In the genomic region with DNA sequence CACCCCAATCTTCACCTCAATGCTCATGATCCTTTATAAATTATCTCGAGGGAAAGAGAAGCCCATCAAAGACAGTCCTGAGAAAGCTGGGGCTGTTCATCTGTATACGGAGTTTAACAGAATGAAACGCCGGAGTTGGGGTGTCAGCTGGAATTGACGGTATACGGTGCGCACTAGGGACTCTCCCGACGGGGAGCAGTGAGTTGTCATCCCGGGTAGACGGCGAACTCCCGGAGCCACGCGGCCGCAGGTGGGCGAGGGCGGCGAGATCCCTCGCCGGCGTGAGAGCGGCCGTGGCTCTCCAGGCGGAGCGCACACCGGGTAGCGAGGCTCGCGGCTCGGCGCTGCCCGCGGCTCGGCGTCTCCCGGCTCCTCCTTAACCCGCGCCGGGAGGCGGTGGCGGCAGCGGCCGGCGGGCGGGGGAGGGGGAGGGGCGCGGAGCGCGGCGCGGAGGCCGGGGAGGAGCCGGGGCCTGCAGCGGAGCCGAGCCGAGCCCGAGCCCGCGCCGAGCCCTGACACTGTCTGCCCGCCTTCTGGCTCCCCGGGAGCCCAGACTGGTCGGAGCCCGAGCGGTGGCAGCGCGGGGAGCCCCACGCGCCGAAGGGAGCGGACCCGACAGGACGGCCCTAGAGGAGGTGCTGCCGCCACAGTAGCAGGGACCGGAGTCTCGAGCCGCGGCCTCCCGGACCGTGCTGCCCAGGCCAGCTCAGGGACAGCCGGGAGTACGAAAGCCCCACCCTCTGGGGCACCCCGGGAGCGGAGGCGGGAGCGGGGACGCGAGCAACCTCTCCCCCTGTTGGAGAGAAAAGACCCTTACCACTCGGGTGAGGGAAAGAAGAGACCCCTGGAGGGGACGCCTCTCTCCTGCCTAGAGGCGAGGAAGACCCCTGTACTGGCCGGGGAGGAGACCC, we compare ENCODE assay signal across 1 cellular context.
A peak's percentile ranks its signal among the peaks of the same experiment; 100 is the strongest.
TF ChIP-seq lines count a peak whose summit lies in the region.

A gene (plus strand): TSS at position 475 of the 911 bp plus-strand sequence. CDS start 7,117 bp downstream, outside the sequence.

TF ChIP-seq in HepG2, 621 proteins besides CTCF, POLR2A, EP300 and RAD21 (continued from another document and continues in another):
- TF ChIP-seq, protein P1, sequence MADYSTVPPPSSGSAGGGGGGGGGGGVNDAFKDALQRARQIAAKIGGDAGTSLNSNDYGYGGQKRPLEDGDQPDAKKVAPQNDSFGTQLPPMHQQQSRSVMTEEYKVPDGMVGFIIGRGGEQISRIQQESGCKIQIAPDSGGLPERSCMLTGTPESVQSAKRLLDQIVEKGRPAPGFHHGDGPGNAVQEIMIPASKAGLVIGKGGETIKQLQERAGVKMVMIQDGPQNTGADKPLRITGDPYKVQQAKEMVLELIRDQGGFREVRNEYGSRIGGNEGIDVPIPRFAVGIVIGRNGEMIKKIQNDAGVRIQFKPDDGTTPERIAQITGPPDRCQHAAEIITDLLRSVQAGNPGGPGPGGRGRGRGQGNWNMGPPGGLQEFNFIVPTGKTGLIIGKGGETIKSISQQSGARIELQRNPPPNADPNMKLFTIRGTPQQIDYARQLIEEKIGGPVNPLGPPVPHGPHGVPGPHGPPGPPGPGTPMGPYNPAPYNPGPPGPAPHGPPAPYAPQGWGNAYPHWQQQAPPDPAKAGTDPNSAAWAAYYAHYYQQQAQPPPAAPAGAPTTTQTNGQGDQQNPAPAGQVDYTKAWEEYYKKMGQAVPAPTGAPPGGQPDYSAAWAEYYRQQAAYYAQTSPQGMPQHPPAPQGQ (CRISPR knock-in tag; IDR thresholded peaks at IDR 0.05; ENCODE audit: borderline replicate concordance), result no peak
- TF ChIP-seq MAFF (IDR thresholded peaks at IDR 0.05; ENCODE audit: low read depth, low read length) (no peak), ZNF431 (CRISPR knock-in tag; IDR thresholded peaks at IDR 0.05; ENCODE audit: borderline replicate concordance, low read depth) (no peak), ZNF337 (CRISPR knock-in tag; IDR thresholded peaks at IDR 0.05; ENCODE audit: borderline replicate concordance, low read depth) (no peak), TAF1 (CRISPR knock-in tag; IDR thresholded peaks at IDR 0.05) (peak; percentile 74), SMYD3 (CRISPR knock-in tag; IDR thresholded peaks at IDR 0.05) (0 out of 2 replicates have a peak, but pooled peaks have one; percentile 29), ZNF788 (CRISPR knock-in tag; IDR thresholded peaks at IDR 0.05; ENCODE audit: borderline replicate concordance) (peak; percentile 76), SCMH1 (CRISPR knock-in tag; IDR thresholded peaks at IDR 0.05; ENCODE audit: borderline replicate concordance) (no peak), ZBTB3 (CRISPR knock-in tag; IDR thresholded peaks at IDR 0.05; ENCODE audit: borderline replicate concordance, low read depth) (peak; percentile 31; the same call in 1 of the 2 replicates), SMAD9 (CRISPR knock-in tag; IDR thresholded peaks at IDR 0.05) (no peak), NFIB (CRISPR knock-in tag; IDR thresholded peaks at IDR 0.05; ENCODE audit: borderline replicate concordance) (no peak), FOXA1 (IDR thresholded peaks at IDR 0.05) (no peak), FOXA1 (CRISPR knock-in tag; IDR thresholded peaks at IDR 0.05) (no peak), ASH2L (IDR thresholded peaks at IDR 0.05; ENCODE audit: insufficient read length, low read depth, low read length) (peak; percentile 93), CCDC6 (CRISPR knock-in tag; IDR thresholded peaks at IDR 0.05) (no peak; the same call in 1 of the 2 replicates), NFATC3 (CRISPR knock-in tag; IDR thresholded peaks at IDR 0.05) (no peak), ZNF672 (CRISPR knock-in tag; IDR thresholded peaks at IDR 0.05) (no peak), TARDBP (CRISPR knock-in tag; IDR thresholded peaks at IDR 0.05) (0 out of 2 replicates have a peak, but pooled peaks have one; percentile 11), TEAD2 (CRISPR knock-in tag; IDR thresholded peaks at IDR 0.05) (no peak), ZNF331 (CRISPR knock-in tag; IDR thresholded peaks at IDR 0.05) (peak; percentile 31; the same call in 1 of the 2 replicates), ZNF224 (CRISPR knock-in tag; IDR thresholded peaks at IDR 0.05) (0 out of 2 replicates have a peak, but pooled peaks have one; percentile 12), HCFC1 (IDR thresholded peaks at IDR 0.05; ENCODE audit: low read depth, low read length) (no peak), ZNF556 (CRISPR knock-in tag; IDR thresholded peaks at IDR 0.05; ENCODE audit: borderline replicate concordance) (peak; percentile 63; the same call in 1 of the 2 replicates), ZNF841 (CRISPR knock-in tag; IDR thresholded peaks at IDR 0.05; ENCODE audit: borderline replicate concordance) (no peak), KMT2A (CRISPR knock-in tag; IDR thresholded peaks at IDR 0.05) (peak; percentile 66; the same call in 1 of the 2 replicates), BORCS8-MEF2B (CRISPR knock-in tag; IDR thresholded peaks at IDR 0.05) (0 out of 2 replicates have a peak, but pooled peaks have one; percentile 27), ZNF564 (CRISPR knock-in tag; IDR thresholded peaks at IDR 0.05) (no peak), ZNF713 (CRISPR knock-in tag; IDR thresholded peaks at IDR 0.05) (no peak), HIVEP1 (CRISPR knock-in tag; IDR thresholded peaks at IDR 0.05) (peak; percentile 32; the same call in 1 of the 2 replicates), ZFP37 (CRISPR knock-in tag; IDR thresholded peaks at IDR 0.05; ENCODE audit: borderline replicate concordance) (0 out of 2 replicates have a peak, but pooled peaks have one; percentile 39), XRCC5 (optimal IDR thresholded peaks at IDR 0.05; ENCODE audit: low read length) (peak; percentile 13), SMAD1 (CRISPR knock-in tag; IDR thresholded peaks at IDR 0.05; ENCODE audit: borderline replicate concordance, low read depth) (no peak)
- TF ChIP-seq, protein P2, sequence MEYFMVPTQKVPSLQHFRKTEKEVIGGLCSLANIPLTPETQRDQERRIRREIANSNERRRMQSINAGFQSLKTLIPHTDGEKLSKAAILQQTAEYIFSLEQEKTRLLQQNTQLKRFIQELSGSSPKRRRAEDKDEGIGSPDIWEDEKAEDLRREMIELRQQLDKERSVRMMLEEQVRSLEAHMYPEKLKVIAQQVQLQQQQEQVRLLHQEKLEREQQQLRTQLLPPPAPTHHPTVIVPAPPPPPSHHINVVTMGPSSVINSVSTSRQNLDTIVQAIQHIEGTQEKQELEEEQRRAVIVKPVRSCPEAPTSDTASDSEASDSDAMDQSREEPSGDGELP (IDR thresholded peaks at IDR 0.05; ENCODE audit: borderline replicate concordance, low read depth), result peak; percentile 7; the same call in 1 of the 2 replicates
- TF ChIP-seq, protein P3, sequence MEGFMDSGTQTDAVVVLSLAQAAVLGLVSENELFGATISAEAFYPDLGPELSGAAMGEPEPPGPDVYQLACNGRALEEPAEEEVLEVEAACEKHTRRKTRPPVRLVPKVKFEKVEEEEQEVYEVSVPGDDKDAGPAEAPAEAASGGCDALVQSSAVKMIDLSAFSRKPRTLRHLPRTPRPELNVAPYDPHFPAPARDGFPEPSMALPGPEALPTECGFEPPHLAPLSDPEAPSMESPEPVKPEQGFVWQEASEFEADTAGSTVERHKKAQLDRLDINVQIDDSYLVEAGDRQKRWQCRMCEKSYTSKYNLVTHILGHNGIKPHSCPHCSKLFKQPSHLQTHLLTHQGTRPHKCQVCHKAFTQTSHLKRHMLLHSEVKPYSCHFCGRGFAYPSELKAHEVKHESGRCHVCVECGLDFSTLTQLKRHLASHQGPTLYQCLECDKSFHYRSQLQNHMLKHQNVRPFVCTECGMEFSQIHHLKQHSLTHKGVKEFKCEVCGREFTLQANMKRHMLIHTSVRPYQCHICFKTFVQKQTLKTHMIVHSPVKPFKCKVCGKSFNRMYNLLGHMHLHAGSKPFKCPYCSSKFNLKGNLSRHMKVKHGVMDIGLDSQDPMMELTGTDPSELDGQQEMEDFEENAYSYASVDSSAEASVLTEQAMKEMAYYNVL (CRISPR knock-in tag; IDR thresholded peaks at IDR 0.05; ENCODE audit: borderline replicate concordance), result no peak; the same call in 1 of the 2 replicates
- TF ChIP-seq, protein P4, sequence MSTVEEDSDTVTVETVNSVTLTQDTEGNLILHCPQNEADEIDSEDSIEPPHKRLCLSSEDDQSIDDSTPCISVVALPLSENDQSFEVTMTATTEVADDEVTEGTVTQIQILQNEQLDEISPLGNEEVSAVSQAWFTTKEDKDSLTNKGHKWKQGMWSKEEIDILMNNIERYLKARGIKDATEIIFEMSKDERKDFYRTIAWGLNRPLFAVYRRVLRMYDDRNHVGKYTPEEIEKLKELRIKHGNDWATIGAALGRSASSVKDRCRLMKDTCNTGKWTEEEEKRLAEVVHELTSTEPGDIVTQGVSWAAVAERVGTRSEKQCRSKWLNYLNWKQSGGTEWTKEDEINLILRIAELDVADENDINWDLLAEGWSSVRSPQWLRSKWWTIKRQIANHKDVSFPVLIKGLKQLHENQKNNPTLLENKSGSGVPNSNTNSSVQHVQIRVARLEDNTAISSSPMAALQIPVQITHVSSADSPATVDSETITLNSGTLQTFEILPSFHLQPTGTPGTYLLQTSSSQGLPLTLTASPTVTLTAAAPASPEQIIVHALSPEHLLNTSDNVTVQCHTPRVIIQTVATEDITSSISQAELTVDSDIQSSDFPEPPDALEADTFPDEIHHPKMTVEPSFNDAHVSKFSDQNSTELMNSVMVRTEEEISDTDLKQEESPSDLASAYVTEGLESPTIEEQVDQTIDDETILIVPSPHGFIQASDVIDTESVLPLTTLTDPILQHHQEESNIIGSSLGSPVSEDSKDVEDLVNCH (CRISPR knock-in tag; IDR thresholded peaks at IDR 0.05), result no peak
- TF ChIP-seq, protein P5, sequence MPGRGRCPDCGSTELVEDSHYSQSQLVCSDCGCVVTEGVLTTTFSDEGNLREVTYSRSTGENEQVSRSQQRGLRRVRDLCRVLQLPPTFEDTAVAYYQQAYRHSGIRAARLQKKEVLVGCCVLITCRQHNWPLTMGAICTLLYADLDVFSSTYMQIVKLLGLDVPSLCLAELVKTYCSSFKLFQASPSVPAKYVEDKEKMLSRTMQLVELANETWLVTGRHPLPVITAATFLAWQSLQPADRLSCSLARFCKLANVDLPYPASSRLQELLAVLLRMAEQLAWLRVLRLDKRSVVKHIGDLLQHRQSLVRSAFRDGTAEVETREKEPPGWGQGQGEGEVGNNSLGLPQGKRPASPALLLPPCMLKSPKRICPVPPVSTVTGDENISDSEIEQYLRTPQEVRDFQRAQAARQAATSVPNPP (CRISPR knock-in tag; IDR thresholded peaks at IDR 0.05), result 0 out of 2 replicates have a peak, but pooled peaks have one; percentile 68
- TF ChIP-seq, protein P6, sequence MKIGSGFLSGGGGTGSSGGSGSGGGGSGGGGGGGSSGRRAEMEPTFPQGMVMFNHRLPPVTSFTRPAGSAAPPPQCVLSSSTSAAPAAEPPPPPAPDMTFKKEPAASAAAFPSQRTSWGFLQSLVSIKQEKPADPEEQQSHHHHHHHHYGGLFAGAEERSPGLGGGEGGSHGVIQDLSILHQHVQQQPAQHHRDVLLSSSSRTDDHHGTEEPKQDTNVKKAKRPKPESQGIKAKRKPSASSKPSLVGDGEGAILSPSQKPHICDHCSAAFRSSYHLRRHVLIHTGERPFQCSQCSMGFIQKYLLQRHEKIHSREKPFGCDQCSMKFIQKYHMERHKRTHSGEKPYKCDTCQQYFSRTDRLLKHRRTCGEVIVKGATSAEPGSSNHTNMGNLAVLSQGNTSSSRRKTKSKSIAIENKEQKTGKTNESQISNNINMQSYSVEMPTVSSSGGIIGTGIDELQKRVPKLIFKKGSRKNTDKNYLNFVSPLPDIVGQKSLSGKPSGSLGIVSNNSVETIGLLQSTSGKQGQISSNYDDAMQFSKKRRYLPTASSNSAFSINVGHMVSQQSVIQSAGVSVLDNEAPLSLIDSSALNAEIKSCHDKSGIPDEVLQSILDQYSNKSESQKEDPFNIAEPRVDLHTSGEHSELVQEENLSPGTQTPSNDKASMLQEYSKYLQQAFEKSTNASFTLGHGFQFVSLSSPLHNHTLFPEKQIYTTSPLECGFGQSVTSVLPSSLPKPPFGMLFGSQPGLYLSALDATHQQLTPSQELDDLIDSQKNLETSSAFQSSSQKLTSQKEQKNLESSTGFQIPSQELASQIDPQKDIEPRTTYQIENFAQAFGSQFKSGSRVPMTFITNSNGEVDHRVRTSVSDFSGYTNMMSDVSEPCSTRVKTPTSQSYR (CRISPR knock-in tag; IDR thresholded peaks at IDR 0.05; ENCODE audit: borderline replicate concordance), result peak; percentile 60
- TF ChIP-seq, protein P7, sequence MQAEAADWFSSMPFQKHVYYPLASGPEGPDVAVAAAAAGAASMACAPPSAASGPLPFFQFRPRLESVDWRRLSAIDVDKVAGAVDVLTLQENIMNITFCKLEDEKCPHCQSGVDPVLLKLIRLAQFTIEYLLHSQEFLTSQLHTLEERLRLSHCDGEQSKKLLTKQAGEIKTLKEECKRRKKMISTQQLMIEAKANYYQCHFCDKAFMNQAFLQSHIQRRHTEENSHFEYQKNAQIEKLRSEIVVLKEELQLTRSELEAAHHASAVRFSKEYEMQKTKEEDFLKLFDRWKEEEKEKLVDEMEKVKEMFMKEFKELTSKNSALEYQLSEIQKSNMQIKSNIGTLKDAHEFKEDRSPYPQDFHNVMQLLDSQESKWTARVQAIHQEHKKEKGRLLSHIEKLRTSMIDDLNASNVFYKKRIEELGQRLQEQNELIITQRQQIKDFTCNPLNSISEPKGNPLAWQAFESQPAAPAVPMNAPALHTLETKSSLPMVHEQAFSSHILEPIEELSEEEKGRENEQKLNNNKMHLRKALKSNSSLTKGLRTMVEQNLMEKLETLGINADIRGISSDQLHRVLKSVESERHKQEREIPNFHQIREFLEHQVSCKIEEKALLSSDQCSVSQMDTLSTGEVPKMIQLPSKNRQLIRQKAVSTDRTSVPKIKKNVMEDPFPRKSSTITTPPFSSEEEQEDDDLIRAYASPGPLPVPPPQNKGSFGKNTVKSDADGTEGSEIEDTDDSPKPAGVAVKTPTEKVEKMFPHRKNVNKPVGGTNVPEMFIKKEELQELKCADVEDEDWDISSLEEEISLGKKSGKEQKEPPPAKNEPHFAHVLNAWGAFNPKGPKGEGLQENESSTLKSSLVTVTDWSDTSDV (CRISPR knock-in tag; IDR thresholded peaks at IDR 0.05), result 0 out of 2 replicates have a peak, but pooled peaks have one; percentile 60
- TF ChIP-seq, protein P8, sequence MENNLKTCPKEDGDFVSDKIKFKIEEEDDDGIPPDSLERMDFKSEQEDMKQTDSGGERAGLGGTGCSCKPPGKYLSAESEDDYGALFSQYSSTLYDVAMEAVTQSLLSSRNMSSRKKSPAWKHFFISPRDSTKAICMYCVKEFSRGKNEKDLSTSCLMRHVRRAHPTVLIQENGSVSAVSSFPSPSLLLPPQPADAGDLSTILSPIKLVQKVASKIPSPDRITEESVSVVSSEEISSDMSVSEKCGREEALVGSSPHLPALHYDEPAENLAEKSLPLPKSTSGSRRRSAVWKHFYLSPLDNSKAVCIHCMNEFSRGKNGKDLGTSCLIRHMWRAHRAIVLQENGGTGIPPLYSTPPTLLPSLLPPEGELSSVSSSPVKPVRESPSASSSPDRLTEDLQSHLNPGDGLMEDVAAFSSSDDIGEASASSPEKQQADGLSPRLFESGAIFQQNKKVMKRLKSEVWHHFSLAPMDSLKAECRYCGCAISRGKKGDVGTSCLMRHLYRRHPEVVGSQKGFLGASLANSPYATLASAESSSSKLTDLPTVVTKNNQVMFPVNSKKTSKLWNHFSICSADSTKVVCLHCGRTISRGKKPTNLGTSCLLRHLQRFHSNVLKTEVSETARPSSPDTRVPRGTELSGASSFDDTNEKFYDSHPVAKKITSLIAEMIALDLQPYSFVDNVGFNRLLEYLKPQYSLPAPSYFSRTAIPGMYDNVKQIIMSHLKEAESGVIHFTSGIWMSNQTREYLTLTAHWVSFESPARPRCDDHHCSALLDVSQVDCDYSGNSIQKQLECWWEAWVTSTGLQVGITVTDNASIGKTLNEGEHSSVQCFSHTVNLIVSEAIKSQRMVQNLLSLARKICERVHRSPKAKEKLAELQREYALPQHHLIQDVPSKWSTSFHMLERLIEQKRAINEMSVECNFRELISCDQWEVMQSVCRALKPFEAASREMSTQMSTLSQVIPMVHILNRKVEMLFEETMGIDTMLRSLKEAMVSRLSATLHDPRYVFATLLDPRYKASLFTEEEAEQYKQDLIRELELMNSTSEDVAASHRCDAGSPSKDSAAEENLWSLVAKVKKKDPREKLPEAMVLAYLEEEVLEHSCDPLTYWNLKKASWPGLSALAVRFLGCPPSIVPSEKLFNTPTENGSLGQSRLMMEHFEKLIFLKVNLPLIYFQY (CRISPR knock-in tag; IDR thresholded peaks at IDR 0.05; ENCODE audit: borderline replicate concordance), result no peak
